In genomic region chr5:156367602-156368001, GRCh38 we compare ENCODE assay signal across 14 cellular contexts. TPM values are rescaled to one million over a fixed set of nuclear protein-coding genes. Genes with fewer than 3 reads are reported as not detected.
A peak's percentile ranks its signal among the peaks of the same experiment; 100 is the strongest.
DNase-seq lines count a peak whose midpoint lies in the region; ATAC-seq, FAIRE-seq and TF ChIP-seq lines count a peak whose summit lies in the region.
"Had no signal": no experiment of that assay in that cellular context is flagged by ENCODE, and none has a peak within 500 bp of the region (broad histone marks: within the 10 kb centered on the region; RNA-seq: fewer than 3 reads in every experiment).

No MANE protein-coding gene starts in this region.

- H3K9me3 ChIP-seq in gastrocnemius medialis: no peaks in the 10 kb centered on the region
- H3K9me3 ChIP-seq: Caco-2 had no signal

- peak overlapping the region; percentile 31 to 72 (median 56) for H3K27ac ChIP-seq in gastrocnemius medialis

- ATAC-seq in gastrocnemius medialis (peak; percentile 95 to 98), GM18517 (IDR thresholded peaks at IDR 0.05; ENCODE audit: unreplicated experiment) (no peak)

- no peak for TF ChIP-seq POLR2A in gastrocnemius medialis (IDR thresholded peaks at IDR 0.05)

- in situ Hi-C loops in gastrocnemius medialis (cut with MboI; ENCODE audit: low sequenced_read_pairs in 4 of 4): no loop called here

- intact Hi-C loops in gastrocnemius medialis (cut with DNase I; ENCODE audit: low total_unique reads): no loop called here

- no peaks in the 10 kb centered on the region for H3K36me3 ChIP-seq in gastrocnemius medialis

- FAIRE-seq in RCC 7860 (lab: Jason Lieb, UNC): no peak
- FAIRE-seq: GM12891, H54 had no signal

- H3K4me1 ChIP-seq in gastrocnemius medialis: peaks cover 40 to 50% of the 10 kb centered on the region in 2 donors
- H3K4me1 ChIP-seq: Caco-2 had no signal

- no peaks in the 10 kb centered on the region for H3K27me3 ChIP-seq in gastrocnemius medialis

- peak; percentile 81 for DNase-seq in GM03348 (ENCODE audit: low spot score)
- peak; percentile 17 for DNase-seq in RCC 7860 (ENCODE audit: low spot score)
- DNase-seq in fibroblast of villous mesenchyme (ENCODE audit: low read depth): peak; percentile 72
- DNase-seq in gastrocnemius medialis: peak; percentile 34 to 83
- no peak for DNase-seq in NCI-H146 (lab: John Stamatoyannopoulos, UW)
- no peak for DNase-seq in NCI-H774 (lab: John Stamatoyannopoulos, UW)
- DNase-seq: activated naive CD8-positive, alpha-beta T cell treated with anti-CD3 and anti-CD28 coated beads, Interleukin-2, amount 10 ng/mL, durations not matched to agents 7 days and 5 days; Caco-2; head of caudate nucleus; NCI-H2081 treated with DMSO at 0.1 percent for 48 hours; stimulated activated CD4-positive, alpha-beta T cell treated with anti-CD3 and anti-CD28 coated beads, Interleukin-4, amount 100 ng/mL, for 24 hours had no signal

- TF ChIP-seq CTCF in fibroblast of villous mesenchyme (IDR thresholded peaks at IDR 0.05; ENCODE audit: insufficient read depth, low read depth, low read length) (no peak), gastrocnemius medialis (IDR thresholded peaks at IDR 0.05 in 4 of 5, conservative IDR thresholded peaks at IDR 0.05 in 1 of 5) (no peak)

- H3K4me3 ChIP-seq in fibroblast of villous mesenchyme (ENCODE audit: low read depth, low read length) (no peak overlapping the region), gastrocnemius medialis (no peak overlapping the region)

RNA-seq across cellular contexts. Expression of gene SGCD, which starts 40.6 kb away (rescaled TPM):
- total RNA-seq in fibroblast of villous mesenchyme (13.8 and 15.1 TPM in 2 replicates), gastrocnemius medialis (10 to 100 TPM in 3 of 4 donors, 1 to 10 TPM in 1; 8.2 to 53.5 (median 35.8) TPM)

Comparison
In these comparisons a context has a peak if more than half of its experiments do, and no peak if none do; other contexts are left out.
1. DNase-seq: peak in GM03348 (single experiment), RCC 7860 (single experiment), fibroblast of villous mesenchyme (single experiment) and gastrocnemius medialis (2 of 2); none in NCI-H146 (single experiment) and NCI-H774 (single experiment).